ENCODE assay signal across 1 cellular context in genomic region chr4:152957437-152958185, GRCh38.
A peak's percentile ranks its signal among the peaks of the same experiment; 100 is the strongest.
TF ChIP-seq lines count a peak whose summit lies in the region.

No MANE protein-coding gene starts in this region.

TF ChIP-seq in HepG2, 621 proteins besides CTCF, POLR2A, EP300 and RAD21 (continued from another document):
- TF ChIP-seq MEIS2 (CRISPR knock-in tag; IDR thresholded peaks at IDR 0.05) = peak; percentile 53; the same call in 1 of the 2 replicates
- TF ChIP-seq HNF1B (CRISPR knock-in tag; IDR thresholded peaks at IDR 0.05) = no peak
- TF ChIP-seq PATZ1 (CRISPR knock-in tag; IDR thresholded peaks at IDR 0.05) = 0 out of 2 replicates have a peak, but pooled peaks have one; percentile 10
- peak; percentile 31; the same call in 1 of the 2 replicates for TF ChIP-seq ZNF687 (CRISPR knock-in tag; IDR thresholded peaks at IDR 0.05)
- no peak for TF ChIP-seq IRF1 (CRISPR knock-in tag; IDR thresholded peaks at IDR 0.05; ENCODE audit: low read depth)
- no peak for TF ChIP-seq ZNF547 (CRISPR knock-in tag; IDR thresholded peaks at IDR 0.05)
- peak; percentile 91 for TF ChIP-seq ZNF18 (CRISPR knock-in tag; IDR thresholded peaks at IDR 0.05; ENCODE audit: insufficient replicate concordance)
- TF ChIP-seq ZSCAN22 (CRISPR knock-in tag; IDR thresholded peaks at IDR 0.05) = no peak
- peak; percentile 39; the same call in 1 of the 2 replicates for TF ChIP-seq SP5 (CRISPR knock-in tag; IDR thresholded peaks at IDR 0.05; ENCODE audit: borderline replicate concordance, low read depth)
- TF ChIP-seq SP1 (IDR thresholded peaks at IDR 0.05) = no peak
- TF ChIP-seq SP1 (CRISPR knock-in tag; IDR thresholded peaks at IDR 0.05) = no peak
- no peak for TF ChIP-seq ZNF576 (CRISPR knock-in tag; IDR thresholded peaks at IDR 0.05)
- TF ChIP-seq NFIB (CRISPR knock-in tag; IDR thresholded peaks at IDR 0.05; ENCODE audit: borderline replicate concordance) = no peak
- TF ChIP-seq NR2C2 (CRISPR knock-in tag; IDR thresholded peaks at IDR 0.05; ENCODE audit: borderline replicate concordance) = no peak
- peak; percentile 64 for TF ChIP-seq HNF4G (IDR thresholded peaks at IDR 0.05; ENCODE audit: borderline replicate concordance, low read depth, low read length)
- TF ChIP-seq HNF4G (CRISPR knock-in tag; IDR thresholded peaks at IDR 0.05; ENCODE audit: borderline replicate concordance, low read depth) = 0 out of 2 replicates have a peak, but pooled peaks have one; percentile 28
- TF ChIP-seq ZNF383 (CRISPR knock-in tag; IDR thresholded peaks at IDR 0.05; ENCODE audit: borderline replicate concordance) = no peak
- TF ChIP-seq ETV5 (CRISPR knock-in tag; IDR thresholded peaks at IDR 0.05; ENCODE audit: borderline replicate concordance) = peak; percentile 21; the same call in 1 of the 2 replicates
- peak; percentile 76 for TF ChIP-seq TBX2 (CRISPR knock-in tag; IDR thresholded peaks at IDR 0.05; ENCODE audit: borderline replicate concordance)
- peak; percentile 47 for TF ChIP-seq HNF4A (CRISPR knock-in tag; IDR thresholded peaks at IDR 0.05)
- peak; percentile 60; the same call in 1 of the 2 replicates for TF ChIP-seq ZNF740 (CRISPR knock-in tag; IDR thresholded peaks at IDR 0.05)
- TF ChIP-seq SALL1 (CRISPR knock-in tag; IDR thresholded peaks at IDR 0.05) = peak; percentile 50
- TF ChIP-seq ZMYM4 (CRISPR knock-in tag; IDR thresholded peaks at IDR 0.05) = 0 out of 2 replicates have a peak, but pooled peaks have one; percentile 20
- TF ChIP-seq HDAC1 (CRISPR knock-in tag; IDR thresholded peaks at IDR 0.05) = no peak
TF ChIP-seq in HepG2: peak in this region for 14.
